1 cellular context compared by ENCODE assay signal in genomic region chr12:65705380-65705876, GRCh38.
TF ChIP-seq lines count a peak whose summit lies in the region.

No MANE protein-coding gene starts in this region.

TF ChIP-seq in HEK293, 187 proteins besides CTCF, POLR2A, EP300 and RAD21 (continued from another document):
- TF ChIP-seq ZNF449 (tag by site-specific recombination; IDR thresholded peaks at IDR 0.05), result no peak
- TF ChIP-seq ZNF530 (tag by site-specific recombination; IDR thresholded peaks at IDR 0.05; ENCODE audit: low read depth), result no peak
- no peak for TF ChIP-seq ZNF561 (tag by site-specific recombination; IDR thresholded peaks at IDR 0.05; ENCODE audit: borderline replicate concordance)
- TF ChIP-seq, protein P1, sequence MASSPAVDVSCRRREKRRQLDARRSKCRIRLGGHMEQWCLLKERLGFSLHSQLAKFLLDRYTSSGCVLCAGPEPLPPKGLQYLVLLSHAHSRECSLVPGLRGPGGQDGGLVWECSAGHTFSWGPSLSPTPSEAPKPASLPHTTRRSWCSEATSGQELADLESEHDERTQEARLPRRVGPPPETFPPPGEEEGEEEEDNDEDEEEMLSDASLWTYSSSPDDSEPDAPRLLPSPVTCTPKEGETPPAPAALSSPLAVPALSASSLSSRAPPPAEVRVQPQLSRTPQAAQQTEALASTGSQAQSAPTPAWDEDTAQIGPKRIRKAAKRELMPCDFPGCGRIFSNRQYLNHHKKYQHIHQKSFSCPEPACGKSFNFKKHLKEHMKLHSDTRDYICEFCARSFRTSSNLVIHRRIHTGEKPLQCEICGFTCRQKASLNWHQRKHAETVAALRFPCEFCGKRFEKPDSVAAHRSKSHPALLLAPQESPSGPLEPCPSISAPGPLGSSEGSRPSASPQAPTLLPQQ (tag by site-specific recombination; IDR thresholded peaks at IDR 0.05), result no peak
- TF ChIP-seq ZNF514 (tag by site-specific recombination; IDR thresholded peaks at IDR 0.05), result no peak
- no peak for TF ChIP-seq ZNF843 (tag by site-specific recombination; IDR thresholded peaks at IDR 0.05)
- no peak for TF ChIP-seq ZNF211 (tag by site-specific recombination; IDR thresholded peaks at IDR 0.05; ENCODE audit: low read depth)
- TF ChIP-seq, protein P2, sequence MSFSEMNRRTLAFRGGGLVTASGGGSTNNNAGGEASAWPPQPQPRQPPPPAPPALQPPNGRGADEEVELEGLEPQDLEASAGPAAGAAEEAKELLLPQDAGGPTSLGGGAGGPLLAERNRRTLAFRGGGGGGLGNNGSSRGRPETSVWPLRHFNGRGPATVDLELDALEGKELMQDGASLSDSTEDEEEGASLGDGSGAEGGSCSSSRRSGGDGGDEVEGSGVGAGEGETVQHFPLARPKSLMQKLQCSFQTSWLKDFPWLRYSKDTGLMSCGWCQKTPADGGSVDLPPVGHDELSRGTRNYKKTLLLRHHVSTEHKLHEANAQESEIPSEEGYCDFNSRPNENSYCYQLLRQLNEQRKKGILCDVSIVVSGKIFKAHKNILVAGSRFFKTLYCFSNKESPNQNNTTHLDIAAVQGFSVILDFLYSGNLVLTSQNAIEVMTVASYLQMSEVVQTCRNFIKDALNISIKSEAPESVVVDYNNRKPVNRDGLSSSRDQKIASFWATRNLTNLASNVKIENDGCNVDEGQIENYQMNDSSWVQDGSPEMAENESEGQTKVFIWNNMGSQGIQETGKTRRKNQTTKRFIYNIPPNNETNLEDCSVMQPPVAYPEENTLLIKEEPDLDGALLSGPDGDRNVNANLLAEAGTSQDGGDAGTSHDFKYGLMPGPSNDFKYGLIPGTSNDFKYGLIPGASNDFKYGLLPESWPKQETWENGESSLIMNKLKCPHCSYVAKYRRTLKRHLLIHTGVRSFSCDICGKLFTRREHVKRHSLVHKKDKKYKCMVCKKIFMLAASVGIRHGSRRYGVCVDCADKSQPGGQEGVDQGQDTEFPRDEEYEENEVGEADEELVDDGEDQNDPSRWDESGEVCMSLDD (tag by site-specific recombination; IDR thresholded peaks at IDR 0.05), result no peak
